In the genomic region with DNA sequence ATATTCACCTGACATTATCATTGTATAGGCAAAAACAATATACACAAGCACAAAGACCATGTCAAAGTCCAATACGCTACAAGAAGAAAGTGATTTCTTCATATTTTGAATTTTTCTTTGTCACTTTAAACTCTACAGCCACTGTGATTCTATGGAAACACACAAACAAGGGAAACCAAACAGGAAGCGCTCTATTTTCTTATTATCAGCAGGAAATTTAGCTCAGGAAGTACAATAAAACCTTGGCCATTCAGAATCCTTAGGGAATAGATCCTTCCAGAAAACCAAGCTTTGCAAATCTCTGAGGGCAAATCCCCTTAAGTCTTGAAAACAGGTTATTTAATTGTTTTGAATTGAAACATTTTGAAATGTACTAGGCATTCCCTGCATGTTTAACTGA, we compare ENCODE assay signal across 23 cellular contexts.
"Had no signal": no experiment of that assay in that cellular context is flagged by ENCODE, and none has a peak within 500 bp of the region (broad histone marks: within the 10 kb centered on the region; RNA-seq: fewer than 3 reads in every experiment).

No MANE protein-coding gene starts in this region.

- H3K9me3 Mint-ChIP-seq: activated CD4-positive, alpha-beta T cell treated with anti-CD3 and anti-CD28 coated beads, Interleukin-2, amount 10 ng/mL, durations not matched to agents 7 days and 5 days; activated CD8-positive, alpha-beta T cell treated with anti-CD3 and anti-CD28 coated beads for 36 hours; activated naive CD4-positive, alpha-beta T cell treated with anti-CD3 and anti-CD28 coated beads, Interleukin-2, amount 50 U/mL, for 72 hours; memory B cell had no signal

- H3K4me3 Mint-ChIP-seq: activated CD4-positive, alpha-beta T cell treated with anti-CD3 and anti-CD28 coated beads, Interleukin-2, amount 10 ng/mL, durations not matched to agents 7 days and 5 days; activated CD8-positive, alpha-beta T cell treated with anti-CD3 and anti-CD28 coated beads for 36 hours; memory B cell had no signal

- H3K27me3 ChIP-seq: adrenal gland, ascending aorta, brain microvascular endothelial cell, esophagus muscularis mucosa, left lung, thyroid gland had no signal

- DNase-seq: activated CD4-positive, alpha-beta T cell treated with anti-CD3 and anti-CD28 coated beads, Interleukin-2, amount 10 ng/mL, durations not matched to agents 7 days and 5 days; activated CD4-positive, CD25-positive, alpha-beta regulatory T cell treated with anti-CD3 and anti-CD28 coated beads, Interleukin-2, amount 50 U/mL, for 72 hours; activated CD8-positive, alpha-beta T cell treated with anti-CD3 and anti-CD28 coated beads for 36 hours; activated gamma-delta T cell treated with Interleukin-2 at 50 U/mL for 16 hours; activated T-cell treated with anti-CD3 and anti-CD28 coated beads, Interleukin-2, amount 50 U/mL, for 1 hour; adrenal gland; brain microvascular endothelial cell; central memory CD4-positive, alpha-beta T cell; effector memory CD4-positive, alpha-beta T cell; left lung; mucosa of descending colon; nucleus accumbens; stimulated activated CD4-positive, alpha-beta T cell treated with anti-CD3 and anti-CD28 coated beads, Interleukin-4, amount 100 ng/mL, for 24 hours; stimulated activated naive CD8-positive, alpha-beta T cell treated with anti-CD3 and anti-CD28 coated beads, Interleukin-15, Interleukin-2, amounts not matched to agents 100 U/mL and 50 U/mL, for 24 hours; substantia nigra; T-helper 1 cell; thyroid gland; WERI-Rb-1 had no signal

- H3K36me3 ChIP-seq: adrenal gland, ascending aorta, brain microvascular endothelial cell, esophagus muscularis mucosa, left lung, thyroid gland, WERI-Rb-1 had no signal

- H3K4me1 ChIP-seq: left lung, thyroid gland had no signal

- H3K36me3 Mint-ChIP-seq: activated naive CD4-positive, alpha-beta T cell treated with anti-CD3 and anti-CD28 coated beads, Interleukin-2, amount 50 U/mL, for 72 hours; memory B cell had no signal

- H3K4me1 Mint-ChIP-seq: activated CD4-positive, alpha-beta T cell treated with anti-CD3 and anti-CD28 coated beads, Interleukin-2, amount 10 ng/mL, durations not matched to agents 7 days and 5 days; memory B cell had no signal

- H3K27ac ChIP-seq: adrenal gland, brain microvascular endothelial cell, thyroid gland, WERI-Rb-1 had no signal

- H3K27ac Mint-ChIP-seq: activated CD4-positive, alpha-beta T cell treated with anti-CD3 and anti-CD28 coated beads, Interleukin-2, amount 10 ng/mL, durations not matched to agents 7 days and 5 days; activated CD8-positive, alpha-beta T cell treated with anti-CD3 and anti-CD28 coated beads for 36 hours; activated naive CD4-positive, alpha-beta T cell treated with anti-CD3 and anti-CD28 coated beads, Interleukin-2, amount 50 U/mL, for 72 hours; memory B cell had no signal

- ATAC-seq: activated CD8-positive, alpha-beta T cell treated with anti-CD3 and anti-CD28 coated beads for 36 hours; activated naive CD4-positive, alpha-beta T cell treated with anti-CD3 and anti-CD28 coated beads, Interleukin-2, amount 50 U/mL, for 72 hours; left lung; mucosa of descending colon; stimulated activated naive CD8-positive, alpha-beta T cell treated with anti-CD3 and anti-CD28 coated beads, Interleukin-15, Interleukin-2, amounts not matched to agents 100 U/mL and 50 U/mL, for 24 hours had no signal

- H3K4me3 ChIP-seq: adrenal gland, ascending aorta, esophagus muscularis mucosa, left lung, mucosa of descending colon, thyroid gland had no signal

- FAIRE-seq: TTC549 had no signal

- H3K27me3 Mint-ChIP-seq: memory B cell had no signal

- H3K9me3 ChIP-seq: adrenal gland, ascending aorta, left lung, mucosa of descending colon, thyroid gland had no signal
